In genomic region chr19:35524181-35524838, GRCh38 we compare ENCODE assay signal across 3 cellular contexts.
TF ChIP-seq lines count a peak whose summit lies in the region.

No MANE protein-coding gene starts in this region.

TF ChIP-seq in SK-N-SH, 30 proteins besides CTCF, POLR2A, EP300 and RAD21:
- TF ChIP-seq TEAD4 (IDR thresholded peaks at IDR 0.05; ENCODE audit: borderline replicate concordance, insufficient read depth) (no peak), REST (IDR thresholded peaks at IDR 0.05; ENCODE audit: low read depth, low read length) (peak; percentile 40; the same call in 1 of the 2 replicates)

TF ChIP-seq in SK-N-SH treated with all-trans-retinoic acid at 6 μM for 48 hours, 23 proteins besides CTCF, POLR2A, EP300 and RAD21:
- no peak for TF ChIP-seq ISL1 (CRISPR knock-in tag; IDR thresholded peaks at IDR 0.05)
- no peak for TF ChIP-seq SNAI2 (CRISPR knock-in tag; IDR thresholded peaks at IDR 0.05)
- TF ChIP-seq CSDC2 (CRISPR knock-in tag; IDR thresholded peaks at IDR 0.05) = no peak

TF ChIP-seq in H1, 55 proteins besides CTCF, POLR2A, EP300 and RAD21:
- TF ChIP-seq KDM4A (IDR thresholded peaks at IDR 0.05; ENCODE audit: low read depth, low read length, severe bottlenecking) (peak; percentile 30), HDAC2 (IDR thresholded peaks at IDR 0.05; ENCODE audit: borderline replicate concordance in 1 of 2, low read depth in 2 of 2, low read length in 2 of 2) (0 out of 4 replicates have a peak, but pooled peaks of 1 of the 2 experiments have one; percentile 17), E2F6 (IDR thresholded peaks at IDR 0.05) (peak; percentile 49; the same call in 1 of the 2 replicates), POU5F1 (IDR thresholded peaks at IDR 0.05; ENCODE audit: low read depth, low read length) (no peak)
